In the genomic region with DNA sequence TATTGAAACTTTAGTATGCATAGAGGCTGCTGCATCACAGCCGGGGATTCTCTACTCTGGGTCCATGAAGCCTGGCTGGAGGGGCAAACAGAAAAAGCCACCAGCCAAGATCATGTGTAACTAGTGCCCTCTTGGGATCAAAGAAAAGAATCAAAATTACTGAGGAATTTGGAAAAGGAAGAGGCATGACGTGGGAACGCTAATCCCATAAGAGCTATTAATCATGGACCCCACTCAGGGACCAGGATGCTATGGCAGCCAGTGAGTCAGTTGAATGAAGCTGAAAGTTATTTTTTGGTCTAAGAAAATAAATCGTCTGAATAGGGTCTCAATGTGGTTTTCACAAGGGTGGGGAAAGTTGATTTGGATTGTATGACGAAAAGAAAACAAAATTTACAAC, we compare ENCODE assay signal across 12 cellular contexts.
A peak's percentile ranks its signal among the peaks of the same experiment; 100 is the strongest.
DNase-seq lines count a peak whose midpoint lies in the region; ATAC-seq and TF ChIP-seq lines count a peak whose summit lies in the region.
"Had no signal": no experiment of that assay in that cellular context is flagged by ENCODE, and none has a peak within 500 bp of the region (broad histone marks: within the 10 kb centered on the region; RNA-seq: fewer than 3 reads in every experiment).

No MANE protein-coding gene starts in this region.

- peak; percentile 81 for ATAC-seq in PC-3
- ATAC-seq in HG02623 (IDR thresholded peaks at IDR 0.05; ENCODE audit: unreplicated experiment): no peak

- BruUV-seq in PC-3 (replicated peaks; lab: Mats Ljungman, UMichigan): no TSS peak

- H3K79me2 ChIP-seq in PC-3 (ENCODE audit: low read length): no peaks in the 10 kb centered on the region

- H2AFZ ChIP-seq in PC-3 (ENCODE audit: low read length): peak overlapping the region; percentile 66

- H3K9ac ChIP-seq in PC-3 (ENCODE audit: low read length) (0 out of 2 replicates have a peak overlapping the region, but pooled peaks have one; percentile 7), skeletal muscle satellite cell (ENCODE audit: low read depth, low read length) (peak overlapping the region; percentile 37)
- H3K9ac ChIP-seq: BLaER1 had no signal

- no peaks in the 10 kb centered on the region for H3K9me2 ChIP-seq in PC-3 (replicated peaks; ENCODE audit: low read length)

- CTCF ChIA-PET in PC-3 (lab: Charles Lee): interaction anchor here (1.0 to 1.5 kb wide), 4 partner anchors 441 to 1166 kb away, joined by 3 to 8 read pairs (median 4); no protein-coding TSS in a partner anchor

- H3K4me1 ChIP-seq in PC-3 (ENCODE audit: insufficient read depth, low read length): peaks cover 4% of the 10 kb centered on the region; the same call in 1 of the 2 replicates
- H3K4me1 ChIP-seq in skeletal muscle satellite cell (ENCODE audit: control insufficient read depth, insufficient read depth, low read length): peaks cover 13% of the 10 kb centered on the region
- H3K4me1 ChIP-seq: BLaER1 had no signal

- H3K4me2 ChIP-seq in PC-3 (ENCODE audit: low read length): peak overlapping the region; percentile 57
- H3K4me2 ChIP-seq in skeletal muscle satellite cell (ENCODE audit: low read length): peak overlapping the region; percentile 72
- H3K4me2 ChIP-seq: BLaER1 had no signal

- no peaks in the 10 kb centered on the region for H3K9me3 ChIP-seq in PC-3 (ENCODE audit: low read length)
- no peaks in the 10 kb centered on the region for H3K9me3 ChIP-seq in skeletal muscle satellite cell (replicated peaks; ENCODE audit: low read length)
- H3K9me3 ChIP-seq: BLaER1 had no signal

- H3K36me3 ChIP-seq in PC-3 (ENCODE audit: low read depth, low read length): no peaks in the 10 kb centered on the region
- H3K36me3 ChIP-seq in skeletal muscle satellite cell (ENCODE audit: insufficient read depth, low read length): no peaks in the 10 kb centered on the region
- H3K36me3 ChIP-seq: BLaER1 had no signal

- no peaks in the 10 kb centered on the region for H3K36me3 Mint-ChIP-seq in progenitor cell of endocrine pancreas (ENCODE audit: insufficient read depth)
- no peaks in the 10 kb centered on the region for H3K36me3 Mint-ChIP-seq in activated T-cell treated with anti-CD3 and anti-CD28 coated beads, Interleukin-2, amount 50 U/mL, for 24 hours (ENCODE audit: low read depth)

- intact Hi-C loops in PC-3 (cut with micrococcal nuclease): loop anchor here (1.0 to 10.0 kb wide), 5 partner anchors 62 to 1166 kb away; no protein-coding TSS in a partner anchor

- H3K27me3 ChIP-seq in PC-3 (ENCODE audit: low read length) (no peaks in the 10 kb centered on the region), skeletal muscle satellite cell (ENCODE audit: control insufficient read depth, insufficient read depth, low read length) (no peaks in the 10 kb centered on the region)
- H3K27me3 ChIP-seq: BLaER1 had no signal

- no peaks in the 10 kb centered on the region for H3K27me3 Mint-ChIP-seq in progenitor cell of endocrine pancreas
- no peaks in the 10 kb centered on the region for H3K27me3 Mint-ChIP-seq in activated T-cell treated with anti-CD3 and anti-CD28 coated beads, Interleukin-2, amount 50 U/mL, for 24 hours

- POLR2A ChIA-PET in PC-3 (lab: Charles Lee; ENCODE audit: unreplicated experiment): interaction anchor here (0.6 kb wide), 1 partner anchor 837 kb away, joined by 6 read pairs; no protein-coding TSS in a partner anchor

- H4K20me1 ChIP-seq in PC-3 (ENCODE audit: low read length): no peaks in the 10 kb centered on the region
- H4K20me1 ChIP-seq: BLaER1 had no signal

- H3K27ac Mint-ChIP-seq in progenitor cell of endocrine pancreas: no peak overlapping the region
- no peak overlapping the region for H3K27ac Mint-ChIP-seq in activated T-cell treated with anti-CD3 and anti-CD28 coated beads, Interleukin-2, amount 50 U/mL, for 24 hours
- H3K27ac Mint-ChIP-seq: activated T-helper 1 cell treated with anti-CD3 and anti-CD28 coated beads, Interleukin-12 subunit alpha, Interleukin-12 subunit beta, Interleukin-2, Interleukin-4 antibody, amounts not matched to agents 30 ng/mL and 10 ng/mL and 1 ng/mL, durations not matched to agents 14 hours and 24 hours and 36 hours had no signal

- peak; percentile 77 for TF ChIP-seq CTCF in PC-3 (conservative IDR thresholded peaks at IDR 0.05; ENCODE audit: low read depth, low read length)
- TF ChIP-seq CTCF in progenitor cell of endocrine pancreas (IDR thresholded peaks at IDR 0.05; ENCODE audit: unreplicated experiment): no peak

- H3K9me3 Mint-ChIP-seq in progenitor cell of endocrine pancreas (ENCODE audit: low read depth): no peaks in the 10 kb centered on the region
- H3K9me3 Mint-ChIP-seq in activated T-cell treated with anti-CD3 and anti-CD28 coated beads, Interleukin-2, amount 50 U/mL, for 24 hours: peaks cover 8% of the 10 kb centered on the region
- H3K9me3 Mint-ChIP-seq: activated T-helper 1 cell treated with anti-CD3 and anti-CD28 coated beads, Interleukin-12 subunit alpha, Interleukin-12 subunit beta, Interleukin-2, Interleukin-4 antibody, amounts not matched to agents 30 ng/mL and 10 ng/mL and 1 ng/mL, durations not matched to agents 14 hours and 24 hours and 36 hours had no signal

- DNase-seq in NCI-H345 (lab: John Stamatoyannopoulos, UW): peak; percentile 24
- no peak for DNase-seq in NCI-H345 treated with DMSO at 0.1 percent for 48 hours (lab: John Stamatoyannopoulos, UW; ENCODE audit: unreplicated experiment)
- peak; percentile 82 for DNase-seq in PC-3
- peak; percentile 83 for DNase-seq in fibroblast of peridontal ligament (ENCODE audit: extremely low read depth)
- DNase-seq in progenitor cell of endocrine pancreas (ENCODE audit: low spot score, unreplicated experiment): no peak
- no peak for DNase-seq in activated T-cell treated with anti-CD3 and anti-CD28 coated beads, Interleukin-2, amount 50 U/mL, for 24 hours

- H3K4me3 ChIP-seq in PC-3 (ENCODE audit: low read length) (peak overlapping the region; percentile 51), skeletal muscle satellite cell (ENCODE audit: low read length) (peak overlapping the region; percentile 34)
- H3K4me3 ChIP-seq: BLaER1, skin epidermis had no signal

- peaks cover 2% of the 10 kb centered on the region for H3K4me1 Mint-ChIP-seq in progenitor cell of endocrine pancreas (ENCODE audit: low read depth)
- H3K4me1 Mint-ChIP-seq in activated T-cell treated with anti-CD3 and anti-CD28 coated beads, Interleukin-2, amount 50 U/mL, for 24 hours (ENCODE audit: low read depth): no peaks in the 10 kb centered on the region

- H3F3A ChIP-seq in PC-3 (ENCODE audit: low read length, unreplicated experiment): no peaks in the 10 kb centered on the region

- 0 out of 2 replicates have a peak overlapping the region, but pooled peaks have one; percentile 6 for H3K27ac ChIP-seq in PC-3 (ENCODE audit: low read length)
- H3K27ac ChIP-seq: BLaER1, HL-60, skin epidermis had no signal

- no peak overlapping the region for H3K4me3 Mint-ChIP-seq in progenitor cell of endocrine pancreas (ENCODE audit: low read depth)
- no peak overlapping the region for H3K4me3 Mint-ChIP-seq in activated T-cell treated with anti-CD3 and anti-CD28 coated beads, Interleukin-2, amount 50 U/mL, for 24 hours
- H3K4me3 Mint-ChIP-seq: activated T-helper 1 cell treated with anti-CD3 and anti-CD28 coated beads, Interleukin-12 subunit alpha, Interleukin-12 subunit beta, Interleukin-2, Interleukin-4 antibody, amounts not matched to agents 30 ng/mL and 10 ng/mL and 1 ng/mL, durations not matched to agents 14 hours and 24 hours and 36 hours had no signal

Comparison
In these comparisons a context has a peak if more than half of its experiments do, and no peak if none do; other contexts are left out.
1. DNase-seq: peak in NCI-H345 (single experiment), PC-3 (single experiment) and fibroblast of peridontal ligament (single experiment); none in NCI-H345 treated with DMSO at 0.1 percent for 48 hours (single experiment), progenitor cell of endocrine pancreas (single experiment) and activated T-cell treated with anti-CD3 and anti-CD28 coated beads, Interleukin-2, amount 50 U/mL, for 24 hours (single experiment).